In the genomic region with DNA sequence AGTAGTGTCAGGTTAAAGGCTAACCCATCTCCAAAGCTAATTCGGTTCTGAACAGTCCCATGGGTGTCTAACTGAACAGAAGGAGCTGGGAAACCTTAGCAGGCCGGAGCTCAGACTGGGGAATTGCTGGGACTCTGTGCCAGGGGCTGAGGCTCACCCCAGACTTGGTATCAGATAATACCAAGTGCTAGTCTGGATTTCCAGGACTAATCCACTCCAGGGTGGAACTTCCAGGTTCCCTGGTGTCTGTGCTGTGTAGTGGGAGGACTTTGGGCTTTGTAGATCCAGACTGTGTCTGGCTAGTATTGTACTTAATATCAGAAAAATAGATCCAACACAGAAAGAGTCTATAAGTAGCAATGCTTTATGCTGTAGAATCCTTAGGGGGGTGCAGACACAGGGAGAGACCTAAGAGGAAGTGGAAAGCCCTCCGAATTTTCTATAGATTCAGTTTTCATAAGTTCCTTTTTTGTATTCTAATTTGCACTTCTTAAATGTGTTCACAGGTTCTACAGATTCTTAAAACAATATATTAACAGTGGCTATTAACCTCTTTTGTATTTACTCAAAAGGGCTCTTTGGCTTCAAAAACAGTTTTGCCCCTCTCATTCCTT, we compare ENCODE assay signal across 9 cellular contexts. TPM values are rescaled to one million over a fixed set of nuclear protein-coding genes. Genes with fewer than 3 reads are reported as not detected.
DNase-seq lines count a peak whose midpoint lies in the region; ATAC-seq and TF ChIP-seq lines count a peak whose summit lies in the region.
"Had no signal": no experiment of that assay in that cellular context is flagged by ENCODE, and none has a peak within 500 bp of the region (broad histone marks: within the 10 kb centered on the region; RNA-seq: fewer than 3 reads in every experiment).

No MANE protein-coding gene starts in this region.

- no peaks in the 10 kb centered on the region for H4K20me1 ChIP-seq in Karpas-422 (ENCODE audit: insufficient read depth, low read depth, low read length)

- H3K27ac Mint-ChIP-seq in chondrocyte (ENCODE audit: unreplicated experiment) = peak overlapping the region; percentile 38

- H3K9me3 Mint-ChIP-seq in chondrocyte (ENCODE audit: low read depth) = no peaks in the 10 kb centered on the region

- no peak overlapping the region for H3K14ac ChIP-seq in trophoblast cell (ENCODE audit: low read length)

- H3K79me2 ChIP-seq in Karpas-422 (ENCODE audit: low read length) (peaks cover 83% of the 10 kb centered on the region), trophoblast cell (ENCODE audit: control insufficient read depth, insufficient read depth, low read length, poor library complexity) (peaks cover 18% of the 10 kb centered on the region)

- H3K4me1 ChIP-seq in Karpas-422 (ENCODE audit: low read length) (peaks cover 73% of the 10 kb centered on the region), trophoblast cell (ENCODE audit: control insufficient read depth in 1 of 2, insufficient read depth in 2 of 2, low read length in 2 of 2) (peaks cover 0 to 3% of the 10 kb centered on the region in 2 experiments)

- H3K4me3 ChIP-seq in GM06990 (replicated peaks; ENCODE audit: low read depth, low read length) (peak overlapping the region; percentile 73), Karpas-422 (ENCODE audit: low read length) (peak overlapping the region; percentile 90), trophoblast cell (ENCODE audit: low read depth, low read length) (no peak overlapping the region)
- H3K4me3 ChIP-seq: skin epidermis had no signal

- H3K27me3 ChIP-seq in GM06990 (replicated peaks; ENCODE audit: control insufficient read depth, insufficient read depth, low read length) (no peaks in the 10 kb centered on the region), Karpas-422 (ENCODE audit: low read length) (no peaks in the 10 kb centered on the region), trophoblast cell (ENCODE audit: insufficient read depth, low read length) (no peaks in the 10 kb centered on the region)

- no CpG with 5 or more reads among the region's 3 CpGs for WGBS in trophoblast cell (ENCODE audit: extremely low coverage, insufficient coverage, insufficient read length)

- H3K36me3 Mint-ChIP-seq in chondrocyte (ENCODE audit: low read depth) = no peaks in the 10 kb centered on the region

- no peak overlapping the region for H3K23ac ChIP-seq in trophoblast cell (ENCODE audit: low read length)

- H3K9ac ChIP-seq in Karpas-422 (ENCODE audit: low read length) (peak overlapping the region; percentile 95), trophoblast cell (ENCODE audit: low read length) (no peak overlapping the region)

- no peak for TF ChIP-seq CTCF in GM06990 (IDR thresholded peaks at IDR 0.05; ENCODE audit: insufficient read depth, low read length, poor library complexity, severe bottlenecking)
- TF ChIP-seq CTCF in chondrocyte (IDR thresholded peaks at IDR 0.05) = no peak

- H2BK5ac ChIP-seq in trophoblast cell (ENCODE audit: low read depth, low read length, poor library complexity) = no peak overlapping the region

- H2AFZ ChIP-seq in Karpas-422 (ENCODE audit: low read length) (no peak overlapping the region), trophoblast cell (ENCODE audit: insufficient read depth, low read length, poor library complexity) (no peak overlapping the region)

- H3K18ac ChIP-seq in trophoblast cell (ENCODE audit: low read length) = no peak overlapping the region

- no peaks in the 10 kb centered on the region for H3K27me3 Mint-ChIP-seq in chondrocyte (ENCODE audit: low read depth)

- no peak overlapping the region for H4K8ac ChIP-seq in trophoblast cell (ENCODE audit: low read depth, low read length)

- H3K79me1 ChIP-seq in trophoblast cell (ENCODE audit: low read length) = peaks cover 26% of the 10 kb centered on the region

- H3K4me2 ChIP-seq in Karpas-422 (ENCODE audit: low read depth, low read length, poor library complexity, severe bottlenecking) (peak overlapping the region; percentile 83), trophoblast cell (ENCODE audit: low read length) (no peak overlapping the region)

- H4K12ac ChIP-seq in trophoblast cell (ENCODE audit: low read depth, low read length) = no peak overlapping the region

- peaks cover 63% of the 10 kb centered on the region for H3K4me1 Mint-ChIP-seq in chondrocyte (ENCODE audit: low read depth)

- peak overlapping the region; percentile 58 for H3K4ac ChIP-seq in trophoblast cell (ENCODE audit: low read depth, low read length)

- no peak for DNase-seq in GM06990 (ENCODE audit: extremely low read depth, insufficient read length)
- peak; percentile 86 for DNase-seq in Karpas-422
- no peak for DNase-seq in chondrocyte (ENCODE audit: low spot score)
- no peak for DNase-seq in trophoblast cell
- DNase-seq in SKM-1 (lab: John Stamatoyannopoulos, UW; ENCODE audit: unreplicated experiment) = no peak
- DNase-seq in SHP77 treated with DMSO at 0.1 percent for 48 hours (lab: John Stamatoyannopoulos, UW) = no peak
- DNase-seq: NCI-H446 treated with DMSO at 0.1 percent for 48 hours had no signal

- no peak overlapping the region for H4K91ac ChIP-seq in trophoblast cell (ENCODE audit: low read depth, low read length)

- ATAC-seq in HG02970 (IDR thresholded peaks at IDR 0.05; ENCODE audit: low FRiP score, unreplicated experiment) = no peak

- no peaks in the 10 kb centered on the region for H3K9me2 ChIP-seq in Karpas-422 (replicated peaks; ENCODE audit: insufficient read depth, low read length)

- H2AK5ac ChIP-seq in trophoblast cell (ENCODE audit: low read length) = no peak overlapping the region

- H3K36me3 ChIP-seq in GM06990 (ENCODE audit: control insufficient read depth, insufficient read depth, low read length) (no peaks in the 10 kb centered on the region), Karpas-422 (ENCODE audit: insufficient read depth, low read length) (peaks cover 9% of the 10 kb centered on the region; the same call in 1 of the 2 replicates), trophoblast cell (ENCODE audit: control insufficient read depth in 1 of 2, insufficient read depth in 2 of 2, low read length in 2 of 2) (no peaks in the 10 kb centered on the region)

- H3K4me3 Mint-ChIP-seq in chondrocyte (ENCODE audit: unreplicated experiment) = no peak overlapping the region

- H2BK120ac ChIP-seq in trophoblast cell (ENCODE audit: insufficient read depth, low read length, poor library complexity) = no peak overlapping the region

- H3K9me3 ChIP-seq in Karpas-422 (ENCODE audit: low read length) (no peaks in the 10 kb centered on the region), trophoblast cell (ENCODE audit: insufficient read depth, low read depth, low read length) (no peaks in the 10 kb centered on the region)

- H3K27ac ChIP-seq in Karpas-422 (ENCODE audit: low read length) (peak overlapping the region; percentile 93), trophoblast cell (ENCODE audit: low read depth, low read length) (no peak overlapping the region)

- H2BK12ac ChIP-seq in trophoblast cell (ENCODE audit: low read length) = no peak overlapping the region

RNA-seq across cellular contexts. Expression of gene ZNF827, which starts 4.1 kb away (rescaled TPM):
- 44.6 and 70.4 TPM in 2 replicates for total RNA-seq in Karpas-422 (2014; rRNA removed; shearing (Covaris generic); ENCODE audit: low replicate concordance)
- 23.8 to 40.9 TPM (median 27.6 TPM) in 3 replicates for total RNA-seq in chondrocyte
- polyA plus RNA-seq in trophoblast cell (2013) = 9.7 and 10.8 TPM in 2 replicates
